In the genomic region with DNA sequence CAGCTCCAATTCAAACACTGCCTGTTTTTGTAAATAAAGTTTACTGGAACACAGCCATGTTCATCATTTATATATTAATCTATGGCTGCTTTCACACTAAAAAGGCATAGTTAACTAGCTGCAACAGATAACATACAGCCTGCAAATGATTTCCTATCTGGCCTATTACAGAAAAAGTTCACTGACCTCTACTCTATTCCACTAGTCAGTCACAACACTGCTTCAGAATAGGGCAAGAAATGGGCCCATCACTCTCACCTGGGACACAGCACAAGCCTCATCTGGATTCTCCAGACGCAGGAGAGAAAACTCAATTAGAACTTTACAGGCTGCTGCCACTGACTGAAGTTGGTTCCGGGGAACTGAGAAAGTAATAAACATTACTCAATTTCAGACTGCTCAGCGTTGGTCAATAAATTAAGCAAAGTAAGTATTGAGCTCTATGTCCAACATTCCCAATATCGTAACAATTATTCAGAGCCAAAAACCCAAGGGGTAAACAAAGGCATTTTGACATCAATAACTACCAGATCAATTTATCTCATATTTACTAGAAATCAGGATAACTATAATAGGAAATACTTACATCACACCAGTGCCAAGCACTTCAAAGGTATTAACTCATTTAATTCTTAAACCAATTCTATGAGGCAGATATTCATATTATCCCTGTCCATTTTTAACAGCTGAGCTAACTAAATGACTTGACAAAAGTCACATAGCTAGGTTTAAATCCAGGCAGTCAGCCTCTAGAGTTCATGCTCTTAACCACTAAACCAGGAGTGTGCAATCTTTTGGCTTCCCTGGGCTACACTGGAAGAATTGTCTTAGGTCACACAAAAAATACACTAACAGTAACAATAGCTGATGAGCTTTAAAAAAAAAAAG, we compare ENCODE assay signal across 2 cellular contexts.
TF ChIP-seq lines count a peak whose summit lies in the region.

No MANE protein-coding gene starts in this region.

TF ChIP-seq in liver, 16 proteins besides CTCF, POLR2A, EP300 and RAD21:
- TF ChIP-seq, protein P1, sequence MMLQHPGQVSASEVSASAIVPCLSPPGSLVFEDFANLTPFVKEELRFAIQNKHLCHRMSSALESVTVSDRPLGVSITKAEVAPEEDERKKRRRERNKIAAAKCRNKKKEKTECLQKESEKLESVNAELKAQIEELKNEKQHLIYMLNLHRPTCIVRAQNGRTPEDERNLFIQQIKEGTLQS (IDR thresholded peaks at IDR 0.05), result no peak
- TF ChIP-seq HNF4A (conservative IDR thresholded peaks at IDR 0.05) (peak; percentile 28 to 30), NR2F2 (IDR thresholded peaks at IDR 0.05) (no peak), TAF1 (conservative IDR thresholded peaks at IDR 0.05) (no peak), YY1 (IDR thresholded peaks at IDR 0.05) (no peak), RXRA (IDR thresholded peaks at IDR 0.05) (peak; percentile 33 to 52), SP1 (IDR thresholded peaks at IDR 0.05) (peak; percentile 13), HNF4G (IDR thresholded peaks at IDR 0.05) (no peak), FOXA2 (IDR thresholded peaks at IDR 0.05) (no peak)

TF ChIP-seq in HepG2, 621 proteins besides CTCF, POLR2A, EP300 and RAD21:
- TF ChIP-seq ZNF75D (CRISPR knock-in tag; IDR thresholded peaks at IDR 0.05; ENCODE audit: borderline replicate concordance) (no peak), ZNF34 (CRISPR knock-in tag; IDR thresholded peaks at IDR 0.05; ENCODE audit: borderline replicate concordance) (no peak), ZNF510 (CRISPR knock-in tag; IDR thresholded peaks at IDR 0.05; ENCODE audit: low read depth) (no peak), RBM22 (optimal IDR thresholded peaks at IDR 0.05; ENCODE audit: low read length) (no peak), SMC3 (IDR thresholded peaks at IDR 0.05; ENCODE audit: low read length) (no peak), GATAD1 (CRISPR knock-in tag; IDR thresholded peaks at IDR 0.05) (no peak), FOSL2 (CRISPR knock-in tag; IDR thresholded peaks at IDR 0.05) (no peak), ZNF326 (CRISPR knock-in tag; IDR thresholded peaks at IDR 0.05; ENCODE audit: borderline replicate concordance) (no peak), ZFAT (CRISPR knock-in tag; conservative IDR thresholded peaks at IDR 0.05) (no peak), NR3C1 (CRISPR knock-in tag; IDR thresholded peaks at IDR 0.05) (no peak), FOXK2 (IDR thresholded peaks at IDR 0.05) (no peak), RBAK (CRISPR knock-in tag; IDR thresholded peaks at IDR 0.05) (no peak), ZNF24 (IDR thresholded peaks at IDR 0.05) (no peak), ARNT2 (CRISPR knock-in tag; IDR thresholded peaks at IDR 0.05; ENCODE audit: low read depth) (no peak), MXD4 (CRISPR knock-in tag; IDR thresholded peaks at IDR 0.05) (no peak)
- TF ChIP-seq, protein P2, sequence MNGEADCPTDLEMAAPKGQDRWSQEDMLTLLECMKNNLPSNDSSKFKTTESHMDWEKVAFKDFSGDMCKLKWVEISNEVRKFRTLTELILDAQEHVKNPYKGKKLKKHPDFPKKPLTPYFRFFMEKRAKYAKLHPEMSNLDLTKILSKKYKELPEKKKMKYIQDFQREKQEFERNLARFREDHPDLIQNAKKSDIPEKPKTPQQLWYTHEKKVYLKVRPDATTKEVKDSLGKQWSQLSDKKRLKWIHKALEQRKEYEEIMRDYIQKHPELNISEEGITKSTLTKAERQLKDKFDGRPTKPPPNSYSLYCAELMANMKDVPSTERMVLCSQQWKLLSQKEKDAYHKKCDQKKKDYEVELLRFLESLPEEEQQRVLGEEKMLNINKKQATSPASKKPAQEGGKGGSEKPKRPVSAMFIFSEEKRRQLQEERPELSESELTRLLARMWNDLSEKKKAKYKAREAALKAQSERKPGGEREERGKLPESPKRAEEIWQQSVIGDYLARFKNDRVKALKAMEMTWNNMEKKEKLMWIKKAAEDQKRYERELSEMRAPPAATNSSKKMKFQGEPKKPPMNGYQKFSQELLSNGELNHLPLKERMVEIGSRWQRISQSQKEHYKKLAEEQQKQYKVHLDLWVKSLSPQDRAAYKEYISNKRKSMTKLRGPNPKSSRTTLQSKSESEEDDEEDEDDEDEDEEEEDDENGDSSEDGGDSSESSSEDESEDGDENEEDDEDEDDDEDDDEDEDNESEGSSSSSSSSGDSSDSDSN (CRISPR knock-in tag; IDR thresholded peaks at IDR 0.05), result no peak
- TF ChIP-seq, protein P3, sequence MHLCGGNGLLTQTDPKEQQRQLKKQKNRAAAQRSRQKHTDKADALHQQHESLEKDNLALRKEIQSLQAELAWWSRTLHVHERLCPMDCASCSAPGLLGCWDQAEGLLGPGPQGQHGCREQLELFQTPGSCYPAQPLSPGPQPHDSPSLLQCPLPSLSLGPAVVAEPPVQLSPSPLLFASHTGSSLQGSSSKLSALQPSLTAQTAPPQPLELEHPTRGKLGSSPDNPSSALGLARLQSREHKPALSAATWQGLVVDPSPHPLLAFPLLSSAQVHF (CRISPR knock-in tag; IDR thresholded peaks at IDR 0.05), result no peak
- TF ChIP-seq, protein P4, sequence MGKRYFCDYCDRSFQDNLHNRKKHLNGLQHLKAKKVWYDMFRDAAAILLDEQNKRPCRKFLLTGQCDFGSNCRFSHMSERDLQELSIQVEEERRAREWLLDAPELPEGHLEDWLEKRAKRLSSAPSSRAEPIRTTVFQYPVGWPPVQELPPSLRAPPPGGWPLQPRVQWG (CRISPR knock-in tag; IDR thresholded peaks at IDR 0.05; ENCODE audit: borderline replicate concordance, low read depth), result no peak
- TF ChIP-seq, protein P5, sequence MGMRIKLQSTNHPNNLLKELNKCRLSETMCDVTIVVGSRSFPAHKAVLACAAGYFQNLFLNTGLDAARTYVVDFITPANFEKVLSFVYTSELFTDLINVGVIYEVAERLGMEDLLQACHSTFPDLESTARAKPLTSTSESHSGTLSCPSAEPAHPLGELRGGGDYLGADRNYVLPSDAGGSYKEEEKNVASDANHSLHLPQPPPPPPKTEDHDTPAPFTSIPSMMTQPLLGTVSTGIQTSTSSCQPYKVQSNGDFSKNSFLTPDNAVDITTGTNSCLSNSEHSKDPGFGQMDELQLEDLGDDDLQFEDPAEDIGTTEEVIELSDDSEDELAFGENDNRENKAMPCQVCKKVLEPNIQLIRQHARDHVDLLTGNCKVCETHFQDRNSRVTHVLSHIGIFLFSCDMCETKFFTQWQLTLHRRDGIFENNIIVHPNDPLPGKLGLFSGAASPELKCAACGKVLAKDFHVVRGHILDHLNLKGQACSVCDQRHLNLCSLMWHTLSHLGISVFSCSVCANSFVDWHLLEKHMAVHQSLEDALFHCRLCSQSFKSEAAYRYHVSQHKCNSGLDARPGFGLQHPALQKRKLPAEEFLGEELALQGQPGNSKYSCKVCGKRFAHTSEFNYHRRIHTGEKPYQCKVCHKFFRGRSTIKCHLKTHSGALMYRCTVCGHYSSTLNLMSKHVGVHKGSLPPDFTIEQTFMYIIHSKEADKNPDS (CRISPR knock-in tag; IDR thresholded peaks at IDR 0.05), result no peak
